Comparison of ENCODE assay signal across 14 cellular contexts in the genomic region with DNA sequence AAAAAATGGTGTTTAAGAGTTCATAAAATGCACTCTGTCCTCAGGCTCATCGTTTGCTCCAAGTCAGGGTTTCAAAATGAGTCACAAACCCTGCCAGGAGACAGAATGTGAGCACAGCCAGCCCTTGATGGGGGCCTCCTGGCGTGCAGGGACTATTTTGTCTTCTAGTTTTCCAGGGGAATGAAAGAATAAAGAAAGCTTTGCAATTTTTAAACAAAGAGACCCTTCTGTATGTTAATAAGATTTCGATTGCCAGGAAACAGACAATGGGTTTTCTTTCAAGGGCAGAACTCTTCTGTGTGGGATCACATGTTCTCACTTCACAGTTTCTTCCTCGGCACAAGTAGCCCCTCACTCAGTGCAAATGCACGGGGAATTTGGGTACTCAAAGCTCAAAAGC.
DNase-seq lines count a peak whose midpoint lies in the region; ATAC-seq, FAIRE-seq and TF ChIP-seq lines count a peak whose summit lies in the region.
"Had no signal": no experiment of that assay in that cellular context is flagged by ENCODE, and none has a peak within 500 bp of the region (broad histone marks: within the 10 kb centered on the region; RNA-seq: fewer than 3 reads in every experiment).

No MANE protein-coding gene starts in this region.

- H3K4me1 ChIP-seq in mesendoderm (ENCODE audit: control insufficient read depth, low read depth, low read length) (no peaks in the 10 kb centered on the region), SK-N-SH (ENCODE audit: control insufficient read depth in 1 of 2, insufficient read depth in 2 of 2, low read depth in 1 of 2, low read length in 1 of 2) (peaks cover 0 to 9% of the 10 kb centered on the region in 2 experiments; a peak in 3 of 4 replicates), kidney (ENCODE audit: control insufficient read depth in 1 of 2, insufficient read depth in 1 of 2, low read depth in 1 of 2, low read length in 2 of 2) (peaks cover 0 to 3% of the 10 kb centered on the region in 2 donors)

- H2BK120ac ChIP-seq in mesendoderm (ENCODE audit: low read depth, low read length) = no peak overlapping the region

- no peaks in the 10 kb centered on the region for H3K36me3 Mint-ChIP-seq in WTC11
- H3K36me3 Mint-ChIP-seq: activated naive CD8-positive, alpha-beta T cell treated with anti-CD3 and anti-CD28 coated beads, Interleukin-2, amount 10 ng/mL, durations not matched to agents 7 days and 5 days; CD8-positive, alpha-beta memory T cell had no signal

- H3K4me3 Mint-ChIP-seq in WTC11 = no peak overlapping the region
- H3K4me3 Mint-ChIP-seq: activated naive CD8-positive, alpha-beta T cell treated with anti-CD3 and anti-CD28 coated beads, Interleukin-2, amount 10 ng/mL, durations not matched to agents 7 days and 5 days; CD8-positive, alpha-beta memory T cell had no signal

- H3K27me3 ChIP-seq in mesendoderm (ENCODE audit: insufficient read depth, low read length, poor library complexity) (no peaks in the 10 kb centered on the region), SK-N-SH (ENCODE audit: insufficient read depth) (no peaks in the 10 kb centered on the region)

- no peak for TF ChIP-seq RAD21 in SK-N-SH (IDR thresholded peaks at IDR 0.05; ENCODE audit: low read length)

- H3K4me3 ChIP-seq in mesendoderm (ENCODE audit: low read length) = no peak overlapping the region
- no peak overlapping the region for H3K4me3 ChIP-seq in SK-N-SH (ENCODE audit: low read depth in 2 of 2, low read length in 1 of 2)
- no peak overlapping the region for H3K4me3 ChIP-seq in kidney (ENCODE audit: low read length in 2 of 2)

- no peak overlapping the region for H2BK5ac ChIP-seq in mesendoderm (ENCODE audit: low read length)

- H3K27ac Mint-ChIP-seq in WTC11 = no peak overlapping the region
- H3K27ac Mint-ChIP-seq: activated naive CD8-positive, alpha-beta T cell treated with anti-CD3 and anti-CD28 coated beads, Interleukin-2, amount 10 ng/mL, durations not matched to agents 7 days and 5 days; CD8-positive, alpha-beta memory T cell; progenitor cell of endocrine pancreas had no signal

- H3K4me1 Mint-ChIP-seq in WTC11 = peaks cover 18% of the 10 kb centered on the region
- H3K4me1 Mint-ChIP-seq: activated naive CD8-positive, alpha-beta T cell treated with anti-CD3 and anti-CD28 coated beads, Interleukin-2, amount 10 ng/mL, durations not matched to agents 7 days and 5 days; CD8-positive, alpha-beta memory T cell had no signal

- H3K79me2 ChIP-seq in mesendoderm (ENCODE audit: control insufficient read depth, insufficient read depth, low read length) = no peaks in the 10 kb centered on the region
- H3K79me2 ChIP-seq in SK-N-SH (ENCODE audit: insufficient read depth) = no peaks in the 10 kb centered on the region

- no peaks in the 10 kb centered on the region for H3K27me3 Mint-ChIP-seq in WTC11 (ENCODE audit: low read depth)
- H3K27me3 Mint-ChIP-seq: activated naive CD8-positive, alpha-beta T cell treated with anti-CD3 and anti-CD28 coated beads, Interleukin-2, amount 10 ng/mL, durations not matched to agents 7 days and 5 days; progenitor cell of endocrine pancreas had no signal

- no peaks in the 10 kb centered on the region for H3K9me3 Mint-ChIP-seq in WTC11
- H3K9me3 Mint-ChIP-seq: activated naive CD8-positive, alpha-beta T cell treated with anti-CD3 and anti-CD28 coated beads, Interleukin-2, amount 10 ng/mL, durations not matched to agents 7 days and 5 days had no signal

- H3K18ac ChIP-seq in mesendoderm (ENCODE audit: low read length) = no peak overlapping the region

- H4K20me1 ChIP-seq in SK-N-SH (ENCODE audit: insufficient read depth) = no peaks in the 10 kb centered on the region

- no peak for TF ChIP-seq POLR2A in GM18505 (IDR thresholded peaks at IDR 0.05; ENCODE audit: borderline replicate concordance, extremely low read depth, insufficient read depth, insufficient read length)

- H2AFZ ChIP-seq in SK-N-SH (ENCODE audit: low read depth) = no peak overlapping the region

- DNase-seq in HCEC 1CT = peak; percentile 31
- no peak for DNase-seq in WTC11 (ENCODE audit: low spot score)
- peak; percentile 4 for DNase-seq in mesendoderm
- DNase-seq in SK-N-SH = no peak
- DNase-seq in RKO (ENCODE audit: low spot score) = no peak
- no peak for DNase-seq in kidney
- no peak for DNase-seq in epidermal melanocyte (ENCODE audit: insufficient read length, low spot score)
- DNase-seq: activated naive CD8-positive, alpha-beta T cell treated with anti-CD3 and anti-CD28 coated beads, Interleukin-2, amount 10 ng/mL, durations not matched to agents 7 days and 5 days; CD8-positive, alpha-beta memory T cell; NCI-H1417; stimulated activated naive CD4-positive, alpha-beta T cell had no signal

- H3K9me3 ChIP-seq in SK-N-SH (no peaks in the 10 kb centered on the region), kidney (ENCODE audit: control insufficient read depth in 1 of 2, low read length in 2 of 2) (no peaks in the 10 kb centered on the region)

- TF ChIP-seq CTCF in WTC11 (IDR thresholded peaks at IDR 0.05) = no peak
- no peak for TF ChIP-seq CTCF in SK-N-SH (IDR thresholded peaks at IDR 0.05)
- no peak for TF ChIP-seq CTCF in kidney (IDR thresholded peaks at IDR 0.05; ENCODE audit: borderline replicate concordance, extremely low read depth, insufficient read depth)

- POLR2A ChIA-PET in WTC11 (lab: Charles Lee) (no interaction called here), SK-N-SH (lab: Yijun Ruan, JAX) (no interaction called here)

- ATAC-seq in GM18505 (IDR thresholded peaks at IDR 0.05; ENCODE audit: unreplicated experiment) (peak; percentile 96), WTC11 (peak; percentile 72)

- no peak overlapping the region for H2AK5ac ChIP-seq in mesendoderm (ENCODE audit: low read length)

- H3K9ac ChIP-seq in mesendoderm (ENCODE audit: low read length) (no peak overlapping the region), SK-N-SH (no peak overlapping the region), kidney (ENCODE audit: low read length in 2 of 2) (no peak overlapping the region)

- H3K23ac ChIP-seq in mesendoderm (ENCODE audit: low read length) = no peak overlapping the region

- WGBS in mesendoderm (ENCODE audit: extremely low coverage, insufficient coverage, low lambda C conversion rate) = no CpG with 5 or more reads among the region's 5 CpGs
- 43% methylated on average over 5 of the region's 5 CpGs for whole genome bisulfite sequencing in SK-N-SH (ENCODE audit: low lambda C conversion rate)

- H3K9me2 ChIP-seq in SK-N-SH = no peaks in the 10 kb centered on the region

- no peak overlapping the region for H4K5ac ChIP-seq in mesendoderm (ENCODE audit: low read length)

- no peak overlapping the region for H4K8ac ChIP-seq in mesendoderm (ENCODE audit: low read depth, low read length)

- H3K36me3 ChIP-seq in mesendoderm (ENCODE audit: control insufficient read depth, insufficient read depth, low read length) = no peaks in the 10 kb centered on the region
- no peaks in the 10 kb centered on the region for H3K36me3 ChIP-seq in SK-N-SH (replicated peaks in 1 of 2; ENCODE audit: control insufficient read depth in 1 of 2, insufficient read depth in 2 of 2, low read length in 1 of 2)
- no peaks in the 10 kb centered on the region for H3K36me3 ChIP-seq in kidney (ENCODE audit: control insufficient read depth in 1 of 2, insufficient read depth in 2 of 2, low read length in 2 of 2)

- no peak overlapping the region for H2BK15ac ChIP-seq in mesendoderm (replicated peaks; ENCODE audit: low read depth)

- H3K27ac ChIP-seq in mesendoderm (ENCODE audit: low read depth, low read length) = no peak overlapping the region
- H3K27ac ChIP-seq in SK-N-SH (ENCODE audit: low read depth in 2 of 2, low read length in 1 of 2) = no peak overlapping the region; a peak in 1 of 4 replicates
- H3K27ac ChIP-seq in kidney (ENCODE audit: low read depth in 2 of 2, low read length in 2 of 2) = no peak overlapping the region

- no peak overlapping the region for H3K56ac ChIP-seq in mesendoderm (ENCODE audit: low read length)

- intact Hi-C loops in kidney (cut with DNase I) = no loop called here

- no peak for FAIRE-seq in kidney (lab: Jason Lieb, UNC)
- FAIRE-seq: H1 had no signal

- no peak for TF ChIP-seq EP300 in SK-N-SH (IDR thresholded peaks at IDR 0.05; ENCODE audit: borderline replicate concordance in 1 of 2, low read depth in 1 of 2, low read length in 1 of 2)

- no peak overlapping the region for H3K4me2 ChIP-seq in mesendoderm (ENCODE audit: low read length)
- no peak overlapping the region for H3K4me2 ChIP-seq in SK-N-SH

- no peak overlapping the region for H3K4ac ChIP-seq in mesendoderm (ENCODE audit: low read depth, low read length)

- CTCF ChIA-PET in WTC11 (lab: Charles Lee) (interaction anchor here (1.0 to 1.7 kb wide), 2 partner anchors 303 to 430 kb away, joined by 3 to 4 read pairs; no protein-coding TSS in a partner anchor), SK-N-SH (lab: Yijun Ruan, JAX) (interaction anchor here (1.1 to 1.6 kb wide), 4 partner anchors 9 to 430 kb away, joined by 3 to 4 read pairs (median 3); no protein-coding TSS in a partner anchor)

- H3F3A ChIP-seq in SK-N-SH (replicated peaks; ENCODE audit: insufficient read depth) = no peaks in the 10 kb centered on the region

- H3K79me1 ChIP-seq in mesendoderm (ENCODE audit: low read length) = no peaks in the 10 kb centered on the region

TF ChIP-seq in WTC11, 78 proteins besides CTCF, POLR2A, EP300 and RAD21 (continues in another document):
- no peak for TF ChIP-seq MYBL2 (CRISPR knock-in tag; IDR thresholded peaks at IDR 0.05)
- TF ChIP-seq, protein P1, sequence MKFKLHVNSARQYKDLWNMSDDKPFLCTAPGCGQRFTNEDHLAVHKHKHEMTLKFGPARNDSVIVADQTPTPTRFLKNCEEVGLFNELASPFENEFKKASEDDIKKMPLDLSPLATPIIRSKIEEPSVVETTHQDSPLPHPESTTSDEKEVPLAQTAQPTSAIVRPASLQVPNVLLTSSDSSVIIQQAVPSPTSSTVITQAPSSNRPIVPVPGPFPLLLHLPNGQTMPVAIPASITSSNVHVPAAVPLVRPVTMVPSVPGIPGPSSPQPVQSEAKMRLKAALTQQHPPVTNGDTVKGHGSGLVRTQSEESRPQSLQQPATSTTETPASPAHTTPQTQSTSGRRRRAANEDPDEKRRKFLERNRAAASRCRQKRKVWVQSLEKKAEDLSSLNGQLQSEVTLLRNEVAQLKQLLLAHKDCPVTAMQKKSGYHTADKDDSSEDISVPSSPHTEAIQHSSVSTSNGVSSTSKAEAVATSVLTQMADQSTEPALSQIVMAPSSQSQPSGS (CRISPR knock-in tag; IDR thresholded peaks at IDR 0.05; ENCODE audit: borderline replicate concordance, low read depth) = no peak

TF ChIP-seq in SK-N-SH, 30 proteins besides CTCF, POLR2A, EP300 and RAD21 (continues in another document):
- TF ChIP-seq MXI1 (IDR thresholded peaks at IDR 0.05; ENCODE audit: low read depth, low read length) (no peak), FOXJ3 (CRISPR knock-in tag; IDR thresholded peaks at IDR 0.05) (no peak)
- TF ChIP-seq, protein P2, sequence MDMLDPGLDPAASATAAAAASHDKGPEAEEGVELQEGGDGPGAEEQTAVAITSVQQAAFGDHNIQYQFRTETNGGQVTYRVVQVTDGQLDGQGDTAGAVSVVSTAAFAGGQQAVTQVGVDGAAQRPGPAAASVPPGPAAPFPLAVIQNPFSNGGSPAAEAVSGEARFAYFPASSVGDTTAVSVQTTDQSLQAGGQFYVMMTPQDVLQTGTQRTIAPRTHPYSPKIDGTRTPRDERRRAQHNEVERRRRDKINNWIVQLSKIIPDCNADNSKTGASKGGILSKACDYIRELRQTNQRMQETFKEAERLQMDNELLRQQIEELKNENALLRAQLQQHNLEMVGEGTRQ (IDR thresholded peaks at IDR 0.05; ENCODE audit: borderline replicate concordance, low read depth, low read length) = no peak

Comparison
In these comparisons a context has a peak if more than half of its experiments do, and no peak if none do; other contexts are left out.
1. DNase-seq: peak in HCEC 1CT (single experiment) and mesendoderm (single experiment); none in WTC11 (single experiment), SK-N-SH (single experiment), RKO (single experiment), kidney (single experiment) and epidermal melanocyte (single experiment).